ENCODE assay signal across 8 cellular contexts in genomic region chr2:231707625-231708049, GRCh38. TPM values are rescaled to one million over a fixed set of nuclear protein-coding genes. Genes with fewer than 3 reads are reported as not detected.
A peak's percentile ranks its signal among the peaks of the same experiment; 100 is the strongest.
DNase-seq lines count a peak whose midpoint lies in the region; FAIRE-seq and TF ChIP-seq lines count a peak whose summit lies in the region.

No MANE protein-coding gene starts in this region.

- CTCF ChIA-PET in CD4-positive, alpha-beta memory T cell (lab: Charles Lee; ENCODE audit: partially characterized antibody), result interaction anchor here (1.0 to 9.9 kb wide), 12 partner anchors 11 to 95 kb away, joined by 3 to 109 read pairs (median 6); no protein-coding TSS in a partner anchor

- H3K9me3 ChIP-seq in CD4-positive, alpha-beta memory T cell (ENCODE audit: control insufficient read depth in 1 of 2, low read length in 2 of 2), result no peaks in the 10 kb centered on the region
- H3K9me3 ChIP-seq in H9 (ENCODE audit: control insufficient read depth, low read depth, low read length), result no peaks in the 10 kb centered on the region

- peaks cover 35% of the 10 kb centered on the region for H3K4me1 ChIP-seq in CD4-positive, alpha-beta memory T cell (ENCODE audit: insufficient read depth, low read length)
- H3K4me1 ChIP-seq in H9 (ENCODE audit: insufficient read depth, low read length), result no peaks in the 10 kb centered on the region

- H3T11ph ChIP-seq in H9 (ENCODE audit: low read length), result peak overlapping the region; percentile 86

- H3K56ac ChIP-seq in H9 (ENCODE audit: insufficient read length, low read depth, low read length), result peak overlapping the region; percentile 98

- H2BK15ac ChIP-seq in H9 (ENCODE audit: low read depth, low read length), result peak overlapping the region; percentile 39; the same call in 1 of the 2 replicates

- H2AFZ ChIP-seq in H9 (ENCODE audit: low read length), result no peak overlapping the region

- TF ChIP-seq CTCF in H9 (conservative IDR thresholded peaks at IDR 0.05) (no peak), endothelial cell (IDR thresholded peaks at IDR 0.05; ENCODE audit: unreplicated experiment) (no peak), nephron progenitor cell (IDR thresholded peaks at IDR 0.05) (no peak)

- H3K23ac ChIP-seq in H9 (ENCODE audit: insufficient read length, low read depth, low read length), result peak overlapping the region; percentile 42

- H3K4me1 Mint-ChIP-seq in CD4-positive, alpha-beta memory T cell, result peaks cover 17 to 60% (median 23%) of the 10 kb centered on the region in 4 donors
- H3K4me1 Mint-ChIP-seq in H9 (peaks cover 22 to 28% of the 10 kb centered on the region in 2 experiments), endothelial cell (ENCODE audit: unreplicated experiment) (peaks cover 33% of the 10 kb centered on the region), nephron progenitor cell (peaks cover 23% of the 10 kb centered on the region)

- peaks cover 19 to 42% of the 10 kb centered on the region in 2 donors for H3K36me3 Mint-ChIP-seq in CD4-positive, alpha-beta memory T cell
- H3K36me3 Mint-ChIP-seq in H9 (ENCODE audit: insufficient read depth in 1 of 3, low read depth in 3 of 3) (peaks cover 33 to 44% (median 36%) of the 10 kb centered on the region in 3 experiments), endothelial cell (ENCODE audit: low read depth, unreplicated experiment) (peaks cover 14% of the 10 kb centered on the region), nephron progenitor cell (ENCODE audit: low read depth) (peaks cover 30% of the 10 kb centered on the region)

- H3K79me1 ChIP-seq in H9 (ENCODE audit: insufficient read depth, low read depth, low read length, poor library complexity, severe bottlenecking), result no peaks in the 10 kb centered on the region

- H4K91ac ChIP-seq in H9 (ENCODE audit: insufficient read length, low read depth, low read length), result peak overlapping the region; percentile 99

- peaks cover 40% of the 10 kb centered on the region; the same call in 1 of the 2 replicates for H3K79me2 ChIP-seq in H9 (ENCODE audit: insufficient read depth, low read length)

- no peak overlapping the region for H2BK20ac ChIP-seq in H9 (ENCODE audit: low read depth, low read length, poor library complexity, severe bottlenecking)

- POLR2A ChIA-PET in CD4-positive, alpha-beta memory T cell (lab: Charles Lee; ENCODE audit: partially characterized antibody), result interaction anchor here (1.0 to 11.2 kb wide), 22 partner anchors 11 to 243 kb away, joined by 3 to 265 read pairs (median 7); partner anchors contain the start of genes NCL and PDE6D

- peak overlapping the region; percentile 95 to 98 (median 97) for H3K4me3 Mint-ChIP-seq in CD4-positive, alpha-beta memory T cell
- H3K4me3 Mint-ChIP-seq in H9, result peak overlapping the region; percentile 91 to 98
- H3K4me3 Mint-ChIP-seq in endothelial cell (ENCODE audit: unreplicated experiment), result peak overlapping the region; percentile 96
- peak overlapping the region; percentile 94 for H3K4me3 Mint-ChIP-seq in nephron progenitor cell

- H3K23me2 ChIP-seq in H9 (ENCODE audit: insufficient read length, low read depth, low read length, poor library complexity, severe bottlenecking), result peaks cover 17% of the 10 kb centered on the region

- H3K27me3 Mint-ChIP-seq in CD4-positive, alpha-beta memory T cell, result peaks cover 0 to 6% of the 10 kb centered on the region in 2 donors
- peaks cover 12% of the 10 kb centered on the region for H3K27me3 Mint-ChIP-seq in H9 (ENCODE audit: low read depth)
- H3K27me3 Mint-ChIP-seq in endothelial cell (ENCODE audit: unreplicated experiment), result peaks cover 32% of the 10 kb centered on the region
- H3K27me3 Mint-ChIP-seq in nephron progenitor cell (ENCODE audit: low read depth, poor library complexity), result no peaks in the 10 kb centered on the region

- H3K14ac ChIP-seq in H9 (ENCODE audit: insufficient read depth, low read length), result peak overlapping the region; percentile 99

- peak overlapping the region; percentile 99 for H3K18ac ChIP-seq in H9 (ENCODE audit: insufficient read length, low read depth, low read length)

- peaks cover 12% of the 10 kb centered on the region for H3K36me3 ChIP-seq in CD4-positive, alpha-beta memory T cell (ENCODE audit: insufficient read depth, low read length)

- peak overlapping the region; percentile 100 for H3K27ac Mint-ChIP-seq in CD4-positive, alpha-beta memory T cell
- H3K27ac Mint-ChIP-seq in H9 (peak overlapping the region; percentile 100), endothelial cell (ENCODE audit: unreplicated experiment) (peak overlapping the region; percentile 100), nephron progenitor cell (peak overlapping the region; percentile 100)

- DNase-seq in CD4-positive, alpha-beta memory T cell, result peak in 1 of 5 donors; percentile 67
- DNase-seq in H9, result peak; percentile 69
- DNase-seq in activated CD4-positive, CD25-positive, alpha-beta regulatory T cell (lab: John Stamatoyannopoulos, UW), result peak in 3 of 4 experiments; percentile 56 to 65 (median 63)
- peak; percentile 52 for DNase-seq in endothelial cell (ENCODE audit: low spot score)
- DNase-seq in nephron progenitor cell, result peak; percentile 66
- DNase-seq in iPS-NIHi11 (ENCODE audit: low spot score), result no peak
- DNase-seq in HuH-7.5 (ENCODE audit: low spot score), result no peak
- no peak for DNase-seq in frontal cortex (ENCODE audit: low spot score in 2 of 2)

- H3K4me3 ChIP-seq in CD4-positive, alpha-beta memory T cell (ENCODE audit: low read length in 2 of 2), result peak overlapping the region; percentile 82 to 96

- peak overlapping the region; percentile 100 for H3K27ac ChIP-seq in CD4-positive, alpha-beta memory T cell (ENCODE audit: low read depth, low read length)
- H3K27ac ChIP-seq in H9 (ENCODE audit: insufficient read length, low read depth, low read length), result peak overlapping the region; percentile 98

- no peaks in the 10 kb centered on the region for H4K20me1 ChIP-seq in H9 (ENCODE audit: control insufficient read depth, insufficient read depth, insufficient read length)

- H3K4me2 ChIP-seq in H9 (ENCODE audit: insufficient read depth, insufficient read length, low read length), result peak overlapping the region; percentile 77

- H3K9ac ChIP-seq in H9 (ENCODE audit: extremely low read depth, insufficient read length, low read length), result peak overlapping the region; percentile 97

- intact Hi-C loops in CD4-positive, alpha-beta memory T cell (cut with micrococcal nuclease), result loop anchor here (1.0 kb wide), 4 partner anchors 45 to 243 kb away; partner anchors contain the start of genes NCL and PDE6D

- H4K8ac ChIP-seq in H9 (replicated peaks; ENCODE audit: insufficient read length, low read depth, low read length), result peak overlapping the region; percentile 99

- no peak for FAIRE-seq in frontal cortex (lab: Jason Lieb, UNC)

- H3K4ac ChIP-seq in H9 (ENCODE audit: low read depth, low read length), result peak overlapping the region; percentile 96

- H2BK120ac ChIP-seq in H9 (ENCODE audit: low read depth, low read length, poor library complexity, severe bottlenecking), result peak overlapping the region; percentile 58

- peak overlapping the region; percentile 89 for H2BK12ac ChIP-seq in H9 (ENCODE audit: insufficient read length, low read depth, low read length)

- peak overlapping the region; percentile 99 for H4K5ac ChIP-seq in H9 (ENCODE audit: insufficient read length, low read depth, low read length)

- peaks cover 0 to 20% (median 0%) of the 10 kb centered on the region in 8 donors for H3K9me3 Mint-ChIP-seq in CD4-positive, alpha-beta memory T cell
- peaks cover 5 to 6% of the 10 kb centered on the region in 2 experiments; a peak in 4 of 5 replicates for H3K9me3 Mint-ChIP-seq in H9
- no peaks in the 10 kb centered on the region for H3K9me3 Mint-ChIP-seq in endothelial cell (ENCODE audit: unreplicated experiment)
- peaks cover 3% of the 10 kb centered on the region for H3K9me3 Mint-ChIP-seq in nephron progenitor cell

- peak overlapping the region; percentile 99 for H2BK5ac ChIP-seq in H9 (ENCODE audit: insufficient read length, low read length)

- no CpG with 5 or more reads among the region's 44 CpGs for WGBS in H9 (ENCODE audit: extremely low coverage, insufficient read length, low lambda C conversion rate)

- H2AK5ac ChIP-seq in H9 (ENCODE audit: insufficient read length, low read length), result peak overlapping the region; percentile 95

- no peaks in the 10 kb centered on the region for H3K27me3 ChIP-seq in CD4-positive, alpha-beta memory T cell (ENCODE audit: insufficient read depth, low read length)
- no peaks in the 10 kb centered on the region for H3K27me3 ChIP-seq in H9 (ENCODE audit: insufficient read depth, low read length)

RNA-seq across cellular contexts. Expression of gene PTMA, which starts 0.7 kb away (rescaled TPM):
- 1,000 to 10,000 TPM in 1 of 2 experiments, 100 to 1,000 TPM in 1; 974 to 1,069 TPM for total RNA-seq in CD4-positive, alpha-beta memory T cell
- polyA plus RNA-seq in CD4-positive, alpha-beta memory T cell, result 1,000 to 10,000 TPM; 1,347 to 1,836 TPM
- total RNA-seq in H9 (2021) (1,963 and 2,010 TPM in 2 replicates), endothelial cell (ENCODE audit: unreplicated experiment) (592 TPM), frontal cortex (958 TPM)

Comparison
In these comparisons a context has a peak if more than half of its experiments do, and no peak if none do; other contexts are left out.
1. DNase-seq: peak in H9 (single experiment), activated CD4-positive, CD25-positive, alpha-beta regulatory T cell (3 of 4), endothelial cell (single experiment) and nephron progenitor cell (single experiment); none in iPS-NIHi11 (single experiment), HuH-7.5 (single experiment) and frontal cortex (0 of 2).
2. Peak in every context shown above with its lines, with median percentiles within 50 percentile points of each other: H3K27ac Mint-ChIP-seq and H3K4me3 Mint-ChIP-seq.